In the genomic region with DNA sequence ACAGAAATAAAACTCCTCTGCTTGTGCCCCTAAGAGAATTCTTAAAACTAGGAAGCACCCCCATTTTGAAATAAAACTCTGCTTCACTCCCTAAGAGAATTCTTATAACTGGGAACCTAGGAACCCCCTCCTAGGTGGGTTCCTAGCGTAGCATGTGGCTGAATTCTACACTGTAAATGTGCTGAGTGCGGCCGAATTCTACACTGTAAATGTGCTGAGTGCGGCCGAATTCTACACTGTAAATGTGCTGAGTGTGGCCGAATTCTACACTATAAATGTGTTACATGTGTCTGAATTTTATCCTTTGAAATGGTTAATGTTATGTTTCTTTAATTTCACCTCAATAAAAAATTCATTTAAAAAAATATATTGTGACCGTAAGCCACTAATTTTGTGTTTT, we compare ENCODE assay signal across 26 cellular contexts.
A peak's percentile ranks its signal among the peaks of the same experiment; 100 is the strongest.
DNase-seq lines count a peak whose midpoint lies in the region; ATAC-seq, FAIRE-seq and TF ChIP-seq lines count a peak whose summit lies in the region.
"Had no signal": no experiment of that assay in that cellular context is flagged by ENCODE, and none has a peak within 500 bp of the region (broad histone marks: within the 10 kb centered on the region; RNA-seq: fewer than 3 reads in every experiment).

No MANE protein-coding gene starts in this region.

- CTCF ChIA-PET in HepG2 (lab: Yijun Ruan, JAX; ENCODE audit: low intra/inter-chr PET ratio, low total read pairs): no interaction called here
- CTCF ChIA-PET in H1 (lab: Charles Lee; ENCODE audit: partially characterized antibody): interaction anchor here (0.6 to 2.4 kb wide), 3 partner anchors 34 to 643 kb away, joined by 3 to 6 read pairs (median 3); no protein-coding TSS in a partner anchor

- no peak overlapping the region for H3K4me2 ChIP-seq in HepG2 (ENCODE audit: low read depth, low read length)
- H3K4me2 ChIP-seq in H1 (ENCODE audit: insufficient read depth in 1 of 2, low read depth in 2 of 2, low read length in 2 of 2): no peak overlapping the region
- H3K4me2 ChIP-seq: BLaER1 treated with 17β-estradiol and CSF1 and Interleukin-3, amounts not matched to agents 10 nM and 100 nM had no signal

- no peak overlapping the region for H3K4me3 Mint-ChIP-seq in nephron
- H3K4me3 Mint-ChIP-seq: CD14-positive monocyte; CD4-positive, alpha-beta T cell; CD8-positive, alpha-beta memory T cell; H9 had no signal

- no peak for ATAC-seq in HepG2
- ATAC-seq in right lobe of liver: no peak
- no peak for ATAC-seq in HG02588 (IDR thresholded peaks at IDR 0.05; ENCODE audit: unreplicated experiment)
- no peak for ATAC-seq in GM21526 (IDR thresholded peaks at IDR 0.05; ENCODE audit: low FRiP score, unreplicated experiment)
- ATAC-seq in HG02981 (IDR thresholded peaks at IDR 0.05; ENCODE audit: unreplicated experiment): no peak
- ATAC-seq: HCT116 had no signal

- no peak overlapping the region for H3K27ac ChIP-seq in HepG2 (ENCODE audit: extremely low read length, insufficient read depth, low read length)
- no peak overlapping the region for H3K27ac ChIP-seq in right lobe of liver
- no peak overlapping the region for H3K27ac ChIP-seq in H1 (ENCODE audit: low read depth, low read length)
- H3K27ac ChIP-seq: 22Rv1; BLaER1 treated with 17β-estradiol and CSF1 and Interleukin-3, amounts not matched to agents 10 nM and 100 nM; GM23248 had no signal

- H3K14ac ChIP-seq in H1 (ENCODE audit: insufficient read length): no peak overlapping the region

- intact Hi-C loops in HepG2 (cut with micrococcal nuclease; ENCODE audit: unreplicated experiment) (no loop called here), right lobe of liver (cut with DNase I) (no loop called here)

- no peak overlapping the region for H2BK20ac ChIP-seq in H1 (ENCODE audit: low read length)

- H2AFZ ChIP-seq in HepG2 (ENCODE audit: low read length) (no peak overlapping the region), H1 (ENCODE audit: low read length) (no peak overlapping the region)
- H2AFZ ChIP-seq: GM23248 had no signal

- no peak overlapping the region for H2BK15ac ChIP-seq in H1 (ENCODE audit: low read length)

- TF ChIP-seq RAD21 in HepG2 (CRISPR knock-in tag; IDR thresholded peaks at IDR 0.05) (no peak), H1 (IDR thresholded peaks at IDR 0.05 in 1 of 2, conservative IDR thresholded peaks at IDR 0.05 in 1 of 2; ENCODE audit: low read depth in 2 of 2, low read length in 2 of 2) (no peak)

- H3K9me3 ChIP-seq in HepG2 (ENCODE audit: low read length) (no peaks in the 10 kb centered on the region), right lobe of liver (no peaks in the 10 kb centered on the region), H1 (ENCODE audit: insufficient read depth in 2 of 2, low read depth in 1 of 2, low read length in 1 of 2) (peaks cover 0 to 7% of the 10 kb centered on the region in 2 experiments; a peak in 1 of 4 replicates)
- H3K9me3 ChIP-seq: BE2C had no signal

- H3K27ac Mint-ChIP-seq in nephron: peak overlapping the region; percentile 57 to 88 (median 66)
- H3K27ac Mint-ChIP-seq: CD14-positive monocyte; CD4-positive, alpha-beta T cell; CD8-positive, alpha-beta memory T cell had no signal

- FAIRE-seq in HepG2 (lab: Jason Lieb, UNC) (no peak), H1 (lab: Jason Lieb, UNC) (no peak)
- FAIRE-seq: A204.1, D721Med, GM12878, GM19239 had no signal

- no peak overlapping the region for H2BK5ac ChIP-seq in H1 (ENCODE audit: low read depth, low read length)

- H3K4ac ChIP-seq in H1 (replicated peaks; ENCODE audit: insufficient read length, low read depth, low read length): no peak overlapping the region

- H3K4me1 ChIP-seq in HepG2 (ENCODE audit: insufficient read depth, low read length): no peaks in the 10 kb centered on the region
- no peaks in the 10 kb centered on the region for H3K4me1 ChIP-seq in right lobe of liver
- no peaks in the 10 kb centered on the region for H3K4me1 ChIP-seq in H1 (replicated peaks in 1 of 4; ENCODE audit: control insufficient read depth in 3 of 4, insufficient read depth in 4 of 4, low read length in 3 of 4)
- H3K4me1 ChIP-seq: BE2C; BLaER1 treated with 17β-estradiol and CSF1 and Interleukin-3, amounts not matched to agents 10 nM and 100 nM had no signal

- DNase-seq in HepG2 (ENCODE audit: low spot score) (no peak), right lobe of liver (no peak), H1 (ENCODE audit: low read depth in 1 of 2, low spot score in 2 of 2) (no peak)
- DNase-seq in activated T-cell treated with anti-CD3 and anti-CD28 coated beads, Interleukin-2, amount 50 U/mL, for 1 hour: no peak
- DNase-seq: ACHN; AML-193; BE2C; CD4-positive, alpha-beta T cell; CD8-positive, alpha-beta memory T cell; DMS79; EL; GDM1; GM23248; H9 had no signal

- H3K27me3 Mint-ChIP-seq in nephron (ENCODE audit: low read depth): peaks cover 16% of the 10 kb centered on the region

- TF ChIP-seq POLR2A in HepG2 (IDR thresholded peaks at IDR 0.05; ENCODE audit: insufficient read depth in 1 of 2, low read depth in 2 of 2, low read length in 2 of 2) (no peak), right lobe of liver (IDR thresholded peaks at IDR 0.05) (no peak), H1 (IDR thresholded peaks at IDR 0.05; ENCODE audit: control extremely low read depth in 1 of 2, low read depth in 2 of 2, low read length in 2 of 2) (no peak)

- H3K36me3 Mint-ChIP-seq in nephron (ENCODE audit: low read depth): no peaks in the 10 kb centered on the region
- H3K36me3 Mint-ChIP-seq: CD14-positive monocyte; CD8-positive, alpha-beta memory T cell had no signal

- BruUV-seq in HepG2 (replicated peaks; lab: Mats Ljungman, UMichigan): no TSS peak

- no peak overlapping the region for H2BK120ac ChIP-seq in H1 (replicated peaks; ENCODE audit: low read depth, low read length)

- H3K23ac ChIP-seq in H1 (ENCODE audit: insufficient read length): no peak overlapping the region

- H2BK12ac ChIP-seq in H1 (ENCODE audit: low read depth, low read length): no peak overlapping the region

- H3K23me2 ChIP-seq in H1 (ENCODE audit: low read depth, low read length): no peaks in the 10 kb centered on the region

- H3K9ac ChIP-seq in HepG2 (ENCODE audit: insufficient read depth, low read depth, low read length) (no peak overlapping the region), H1 (replicated peaks in 1 of 4; ENCODE audit: extremely low read depth in 1 of 4, low read depth in 3 of 4, low read length in 3 of 4) (no peak overlapping the region)
- H3K9ac ChIP-seq: BLaER1 treated with 17β-estradiol and CSF1 and Interleukin-3, amounts not matched to agents 10 nM and 100 nM; GM23248 had no signal

- WGBS in HepG2 (ENCODE audit: low lambda C conversion rate): 54% methylated on average over 7 of the region's 7 CpGs
- WGBS in right lobe of liver (ENCODE audit: insufficient coverage, low coverage, low lambda C conversion rate, missing lambda C conversion rate): 70% methylated on average over 4 of the region's 7 CpGs
- 95% methylated on average over 7 of the region's 7 CpGs; no CpG with 5 or more reads in 1 of the 2 experiments for WGBS in H1 (ENCODE audit: extremely low coverage in 1 of 2, insufficient coverage in 1 of 2, insufficient read length in 1 of 2, insufficient replicate concordance in 2 of 2, low coverage in 1 of 2, low lambda C conversion rate in 2 of 2, missing lambda C conversion rate in 1 of 2), 2 experiments

- no peak overlapping the region for H3K18ac ChIP-seq in H1 (ENCODE audit: extremely low read depth, low read length)

- H4K91ac ChIP-seq in H1 (replicated peaks; ENCODE audit: insufficient read length, low read length): no peak overlapping the region

- TF ChIP-seq EP300 in HepG2 (IDR thresholded peaks at IDR 0.05; ENCODE audit: low read depth in 2 of 2, low read length in 2 of 2) (no peak), HepG2 (CRISPR knock-in tag; IDR thresholded peaks at IDR 0.05; ENCODE audit: borderline replicate concordance) (no peak), H1 (IDR thresholded peaks at IDR 0.05; ENCODE audit: borderline replicate concordance in 1 of 2, low read depth in 2 of 2, low read length in 2 of 2) (no peak)

- TF ChIP-seq CTCF in HepG2 (CRISPR knock-in tag; IDR thresholded peaks at IDR 0.05): no peak
- TF ChIP-seq CTCF in right lobe of liver (IDR thresholded peaks at IDR 0.05): no peak
- TF ChIP-seq CTCF in H1 (IDR thresholded peaks at IDR 0.05; ENCODE audit: control extremely low read depth in 1 of 3, insufficient read depth in 1 of 3, low read depth in 1 of 3, low read length in 3 of 3): no peak
- TF ChIP-seq CTCF in nephron (IDR thresholded peaks at IDR 0.05; ENCODE audit: unreplicated experiment in 3 of 3): no peak

- no peak overlapping the region for H4K8ac ChIP-seq in H1 (ENCODE audit: extremely low read depth, insufficient read depth, low read length)

- in situ Hi-C loops in HepG2 (cut with HindIII; ENCODE audit: extremely low pct_ligation_motif_present, low pct_unique_long_range_greater_than_20kb): no loop called here

- H3K79me1 ChIP-seq in H1 (ENCODE audit: low read depth, low read length): no peaks in the 10 kb centered on the region

- H4K20me1 ChIP-seq in HepG2 (ENCODE audit: insufficient read depth, low read length): no peaks in the 10 kb centered on the region
- H4K20me1 ChIP-seq in H1 (replicated peaks in 1 of 2; ENCODE audit: control insufficient read depth in 1 of 2, insufficient read depth in 2 of 2, low read length in 2 of 2): no peaks in the 10 kb centered on the region
- H4K20me1 ChIP-seq: BLaER1 treated with 17β-estradiol and CSF1 and Interleukin-3, amounts not matched to agents 10 nM and 100 nM had no signal

- peaks cover 2 to 47% of the 10 kb centered on the region in 2 experiments; a peak in 3 of 5 replicates for H3K27me3 ChIP-seq in HepG2 (ENCODE audit: control insufficient read depth in 1 of 2, insufficient read depth in 2 of 2, low read length in 2 of 2)
- H3K27me3 ChIP-seq in right lobe of liver: no peaks in the 10 kb centered on the region
- H3K27me3 ChIP-seq in H1 (replicated peaks in 1 of 4; ENCODE audit: control insufficient read depth in 3 of 4, extremely low read depth in 1 of 4, insufficient read depth in 3 of 4, low read length in 3 of 4): no peaks in the 10 kb centered on the region
- H3K27me3 ChIP-seq: BE2C; BLaER1 treated with 17β-estradiol and CSF1 and Interleukin-3, amounts not matched to agents 10 nM and 100 nM had no signal

- H3K9me3 Mint-ChIP-seq in nephron: no peaks in the 10 kb centered on the region
- H3K9me3 Mint-ChIP-seq: CD4-positive, alpha-beta T cell; CD8-positive, alpha-beta memory T cell; H9 had no signal

- no peak overlapping the region for H3K56ac ChIP-seq in H1 (replicated peaks; ENCODE audit: insufficient read length, low read depth, low read length)

- no peaks in the 10 kb centered on the region for H3K36me3 ChIP-seq in HepG2 (replicated peaks in 1 of 2; ENCODE audit: control insufficient read depth in 1 of 2, insufficient read depth in 2 of 2, low read length in 2 of 2)
- no peaks in the 10 kb centered on the region for H3K36me3 ChIP-seq in right lobe of liver
- H3K36me3 ChIP-seq in H1 (ENCODE audit: control insufficient read depth in 2 of 4, insufficient read depth in 4 of 4, low read length in 3 of 4): no peaks in the 10 kb centered on the region; a peak in 1 of 8 replicates
- H3K36me3 ChIP-seq: BE2C; BLaER1 treated with 17β-estradiol and CSF1 and Interleukin-3, amounts not matched to agents 10 nM and 100 nM had no signal

- H3K79me2 ChIP-seq in HepG2 (ENCODE audit: insufficient read depth, low read length) (no peaks in the 10 kb centered on the region), H1 (ENCODE audit: control insufficient read depth in 1 of 2, insufficient read depth in 2 of 2, low read length in 2 of 2) (no peaks in the 10 kb centered on the region)

- H3K4me3 ChIP-seq in HepG2 (replicated peaks in 1 of 3; ENCODE audit: insufficient read depth in 1 of 3, low read depth in 2 of 3, low read length in 3 of 3) (no peak overlapping the region), right lobe of liver (no peak overlapping the region), H1 (ENCODE audit: extremely low read depth in 1 of 4, insufficient read depth in 2 of 4, low read depth in 3 of 4, low read length in 4 of 4) (no peak overlapping the region)
- H3K4me3 ChIP-seq: BLaER1 treated with 17β-estradiol and CSF1 and Interleukin-3, amounts not matched to agents 10 nM and 100 nM; GM12878; GM23248 had no signal

- no peak overlapping the region for H4K5ac ChIP-seq in H1 (ENCODE audit: insufficient read length, low read depth, low read length)

- POLR2A ChIA-PET in HepG2 (lab: Yijun Ruan, JAX) (no interaction called here), H1 (lab: Charles Lee; ENCODE audit: partially characterized antibody) (interaction anchor here (0.6 kb wide), 1 partner anchor 59 kb away, joined by 4 read pairs; no protein-coding TSS in a partner anchor)

- peaks cover 43% of the 10 kb centered on the region for H3K4me1 Mint-ChIP-seq in nephron
- H3K4me1 Mint-ChIP-seq: CD8-positive, alpha-beta memory T cell; H9 had no signal

- no peak overlapping the region for H2AK5ac ChIP-seq in H1 (ENCODE audit: low read depth, low read length)
